9 cellular contexts compared by ENCODE assay signal in the genomic region with DNA sequence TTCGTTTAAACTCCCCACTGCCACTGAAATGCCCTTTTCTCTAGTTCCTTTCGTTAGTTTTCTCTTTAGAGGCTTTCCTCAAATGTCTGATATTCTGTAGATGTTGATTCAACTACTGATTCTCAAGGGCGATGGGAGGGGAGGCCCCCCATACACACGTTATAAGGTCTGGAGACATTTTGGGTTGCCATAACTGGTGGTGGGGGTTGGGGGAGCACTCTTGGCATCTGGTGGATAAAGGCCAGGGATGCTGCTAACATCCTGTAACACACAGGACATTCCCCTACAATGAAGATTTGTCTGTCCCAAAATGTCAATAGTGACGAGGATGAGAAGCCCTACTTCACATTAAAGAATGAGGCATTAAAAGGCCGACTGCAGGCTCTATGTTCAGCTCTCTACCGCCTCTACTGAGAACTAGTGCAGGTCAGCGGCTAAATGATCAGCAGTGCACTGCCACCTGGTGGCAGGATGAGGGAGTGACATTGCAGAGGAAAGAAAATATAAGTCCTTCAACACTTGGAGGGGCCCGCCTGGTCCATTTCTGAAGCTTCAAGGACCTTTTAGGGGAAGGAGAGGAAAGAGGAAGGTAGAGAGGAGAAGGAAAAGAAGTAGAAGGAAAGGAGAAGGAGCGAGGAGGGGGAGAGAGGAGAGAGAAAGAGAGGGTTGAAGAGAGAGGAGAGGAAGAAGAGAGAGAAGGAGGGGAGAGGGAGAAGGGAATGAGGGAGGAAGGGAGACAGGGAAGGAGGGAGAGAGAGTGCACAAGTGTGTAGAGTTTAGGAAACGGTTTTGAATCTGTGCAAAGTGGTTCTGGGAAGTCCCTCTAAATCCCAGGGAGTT. TPM values are rescaled to one million over a fixed set of nuclear protein-coding genes. Genes with fewer than 3 reads are reported as not detected.
A peak's percentile ranks its signal among the peaks of the same experiment; 100 is the strongest.
DNase-seq lines count a peak whose midpoint lies in the region; ATAC-seq and TF ChIP-seq lines count a peak whose summit lies in the region.
"Had no signal": no experiment of that assay in that cellular context is flagged by ENCODE, and none has a peak within 500 bp of the region (broad histone marks: within the 10 kb centered on the region; RNA-seq: fewer than 3 reads in every experiment).

No MANE protein-coding gene starts in this region.

- no peak overlapping the region for H3K27ac Mint-ChIP-seq in CD4-positive, CD25-positive, alpha-beta regulatory T cell
- H3K27ac Mint-ChIP-seq in activated CD4-positive, alpha-beta T cell treated with anti-CD3 and anti-CD28 coated beads, Interleukin-2, amount 10 ng/mL, durations not matched to agents 24 days and 14 days, result no peak overlapping the region
- H3K27ac Mint-ChIP-seq: activated naive CD8-positive, alpha-beta T cell had no signal

- H3K4me3 Mint-ChIP-seq in CD4-positive, CD25-positive, alpha-beta regulatory T cell, result no peak overlapping the region
- H3K4me3 Mint-ChIP-seq in activated CD4-positive, alpha-beta T cell treated with anti-CD3 and anti-CD28 coated beads, Interleukin-2, amount 10 ng/mL, durations not matched to agents 24 days and 14 days, result no peak overlapping the region
- H3K4me3 Mint-ChIP-seq: activated naive CD8-positive, alpha-beta T cell had no signal

- intact Hi-C loops in activated CD4-positive, alpha-beta T cell treated with anti-CD3 and anti-CD28 coated beads, Interleukin-2, amount 10 ng/mL, durations not matched to agents 24 days and 14 days (cut with micrococcal nuclease), result loop anchor here (1.0 to 10.0 kb wide), 2 partner anchors 119 to 189 kb away; partner anchors contain the start of gene CNN3
- intact Hi-C loops in lower leg skin (cut with DNase I; ENCODE audit: low total_unique reads), result loop anchor here (5.0 kb wide), 2 partner anchors 189 to 191 kb away; partner anchors contain the start of gene RWDD3

- peaks cover 5% of the 10 kb centered on the region for H3K36me3 Mint-ChIP-seq in CD4-positive, CD25-positive, alpha-beta regulatory T cell
- H3K36me3 Mint-ChIP-seq in activated CD4-positive, alpha-beta T cell treated with anti-CD3 and anti-CD28 coated beads, Interleukin-2, amount 10 ng/mL, durations not matched to agents 24 days and 14 days (ENCODE audit: low read depth), result no peaks in the 10 kb centered on the region
- H3K36me3 Mint-ChIP-seq: activated naive CD8-positive, alpha-beta T cell had no signal

- no peak for TF ChIP-seq POLR2A in lower leg skin (IDR thresholded peaks at IDR 0.05)

- H3K27ac ChIP-seq in CD4-positive, CD25-positive, alpha-beta regulatory T cell (ENCODE audit: insufficient read depth, low read length, poor library complexity, severe bottlenecking), result no peak overlapping the region

- H3K4me3 ChIP-seq in CD4-positive, CD25-positive, alpha-beta regulatory T cell (ENCODE audit: low read depth, low read length), result no peak overlapping the region
- H3K4me3 ChIP-seq in lower leg skin (ENCODE audit: low read depth, poor library complexity, severe bottlenecking), result no peak overlapping the region

- H3K4me1 ChIP-seq in CD4-positive, CD25-positive, alpha-beta regulatory T cell (ENCODE audit: control insufficient read depth, insufficient read depth, low read length, poor library complexity, severe bottlenecking), result no peaks in the 10 kb centered on the region

- ATAC-seq in CD4-positive, CD25-positive, alpha-beta regulatory T cell (ENCODE audit: low read depth in 2 of 2), result peak; percentile 97
- ATAC-seq in GM19395 (IDR thresholded peaks at IDR 0.05; ENCODE audit: unreplicated experiment) (peak; percentile 97), HG03469 (IDR thresholded peaks at IDR 0.05; ENCODE audit: unreplicated experiment) (peak; percentile 88)

- no peaks in the 10 kb centered on the region for H3K27me3 ChIP-seq in CD4-positive, CD25-positive, alpha-beta regulatory T cell (ENCODE audit: control insufficient read depth, insufficient read depth, low read length)

- no peaks in the 10 kb centered on the region for H3K4me1 Mint-ChIP-seq in CD4-positive, CD25-positive, alpha-beta regulatory T cell
- H3K4me1 Mint-ChIP-seq in activated CD4-positive, alpha-beta T cell treated with anti-CD3 and anti-CD28 coated beads, Interleukin-2, amount 10 ng/mL, durations not matched to agents 24 days and 14 days, result no peaks in the 10 kb centered on the region

- TF ChIP-seq CTCF in lower leg skin (IDR thresholded peaks at IDR 0.05), result peak in 1 of 3 donors; percentile 95

- whole genome bisulfite sequencing in lower leg skin, 2 donors, result 26 to 30% methylated on average over 11 of the region's 11 CpGs

- H3K36me3 ChIP-seq in CD4-positive, CD25-positive, alpha-beta regulatory T cell (ENCODE audit: control insufficient read depth, insufficient read depth, low read length), result no peaks in the 10 kb centered on the region

- no peaks in the 10 kb centered on the region for H3K27me3 Mint-ChIP-seq in CD4-positive, CD25-positive, alpha-beta regulatory T cell
- no peaks in the 10 kb centered on the region for H3K27me3 Mint-ChIP-seq in activated CD4-positive, alpha-beta T cell treated with anti-CD3 and anti-CD28 coated beads, Interleukin-2, amount 10 ng/mL, durations not matched to agents 24 days and 14 days
- H3K27me3 Mint-ChIP-seq: activated naive CD8-positive, alpha-beta T cell had no signal

- DNase-seq in CD4-positive, CD25-positive, alpha-beta regulatory T cell, result peak; percentile 63 to 84 (median 79)
- DNase-seq in NCI-H524 treated with DMSO at 0.1 percent for 48 hours (lab: John Stamatoyannopoulos, UW), result peak; percentile 13
- DNase-seq in activated CD4-positive, alpha-beta T cell treated with anti-CD3 and anti-CD28 coated beads, Interleukin-2, amount 10 ng/mL, durations not matched to agents 24 days and 14 days, result peak; percentile 93
- peak; percentile 92 for DNase-seq in dermis blood vessel endothelial cell
- peak; percentile 88 to 97 for DNase-seq in lower leg skin (ENCODE audit: low spot score in 2 of 2)
- peak; percentile 41 to 60 (median 49) for DNase-seq in stimulated activated CD4-positive, alpha-beta T cell treated with anti-CD3 and anti-CD28 coated beads, TNF-alpha, amount 100 ng/mL, for 1 hour (ENCODE audit: low read depth in 3 of 3, low spot score in 1 of 3)

- H3K9me3 ChIP-seq in CD4-positive, CD25-positive, alpha-beta regulatory T cell (ENCODE audit: control insufficient read depth in 2 of 2, low read length in 2 of 2), result no peaks in the 10 kb centered on the region

- no peaks in the 10 kb centered on the region for H3K9me3 Mint-ChIP-seq in CD4-positive, CD25-positive, alpha-beta regulatory T cell
- no peaks in the 10 kb centered on the region for H3K9me3 Mint-ChIP-seq in activated CD4-positive, alpha-beta T cell treated with anti-CD3 and anti-CD28 coated beads, Interleukin-2, amount 10 ng/mL, durations not matched to agents 24 days and 14 days

RNA-seq across cellular contexts. Expression of gene ALG14, which starts 29.4 kb away (rescaled TPM):
- total RNA-seq in CD4-positive, CD25-positive, alpha-beta regulatory T cell, result 1.2 TPM
- 10 to 100 TPM in 1 of 4 donors, 1 to 10 TPM in 3; 5.2 to 11.0 (median 6.3) TPM for polyA plus RNA-seq in CD4-positive, CD25-positive, alpha-beta regulatory T cell
- 1.7 and 2.1 TPM in 2 replicates for total RNA-seq in activated CD4-positive, alpha-beta T cell treated with anti-CD3 and anti-CD28 coated beads, Interleukin-2, amount 10 ng/mL, durations not matched to agents 24 days and 14 days
- total RNA-seq in dermis blood vessel endothelial cell (1.0 and 2.2 TPM in 2 replicates), lower leg skin (1 to 10 TPM in 2 of 4 donors, under 1 TPM in 2; 0.46 to 1.9 (median 1.1) TPM)

Comparison
In these comparisons a context has a peak if more than half of its experiments do, and no peak if none do; other contexts are left out.
1. DNase-seq: peak in every context shown above with its lines; median percentile 93 in activated CD4-positive, alpha-beta T cell treated with anti-CD3 and anti-CD28 coated beads, Interleukin-2, amount 10 ng/mL, durations not matched to agents 24 days and 14 days; 92 in lower leg skin; 92 in dermis blood vessel endothelial cell; 79 in CD4-positive, CD25-positive, alpha-beta regulatory T cell; 49 in stimulated activated CD4-positive, alpha-beta T cell treated with anti-CD3 and anti-CD28 coated beads, TNF-alpha, amount 100 ng/mL, for 1 hour; 13 in NCI-H524 treated with DMSO at 0.1 percent for 48 hours.